7 cellular contexts compared by ENCODE assay signal in the genomic region with DNA sequence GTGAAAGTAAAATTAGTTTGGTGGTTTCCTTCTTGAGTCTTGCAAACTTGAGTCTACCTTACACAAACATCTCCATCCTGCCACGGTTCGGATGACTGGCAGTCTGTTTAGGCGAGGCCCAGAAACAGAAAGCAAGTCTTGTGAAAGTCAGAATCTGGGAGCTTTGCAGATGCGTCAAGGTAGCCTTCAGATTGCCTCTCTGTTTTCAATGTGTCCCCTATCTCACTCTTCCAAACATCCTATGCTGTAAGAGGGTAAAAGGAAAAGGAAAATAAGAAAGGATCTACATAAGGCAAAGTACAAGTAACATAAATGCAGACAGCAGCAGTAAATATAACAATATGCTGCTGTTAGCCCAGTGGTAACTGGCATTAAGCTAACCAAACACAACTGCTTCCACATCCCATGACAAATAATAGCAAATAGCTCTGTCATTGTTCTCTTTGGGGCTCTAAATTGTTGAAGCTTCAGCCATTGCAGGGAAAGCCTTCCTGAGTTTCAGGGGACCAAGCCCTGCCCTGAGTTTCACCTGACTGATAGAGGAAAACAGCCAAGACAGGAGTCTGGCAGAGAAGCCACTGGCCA. TPM values are rescaled to one million over a fixed set of nuclear protein-coding genes. Genes with fewer than 3 reads are reported as not detected.
DNase-seq lines count a peak whose midpoint lies in the region; ATAC-seq and TF ChIP-seq lines count a peak whose summit lies in the region.

No MANE protein-coding gene starts in this region.

- TF ChIP-seq CTCF in endodermal cell (conservative IDR thresholded peaks at IDR 0.05): no peak

- H3K36me3 Mint-ChIP-seq in endodermal cell (ENCODE audit: low read depth): no peaks in the 10 kb centered on the region

- H3K4me1 ChIP-seq in endodermal cell (ENCODE audit: control insufficient read depth, insufficient read depth, low read length): no peaks in the 10 kb centered on the region

- ATAC-seq in GM19328 (IDR thresholded peaks at IDR 0.05; ENCODE audit: unreplicated experiment) (peak; percentile 70), HG03159 (IDR thresholded peaks at IDR 0.05; ENCODE audit: unreplicated experiment) (peak; percentile 68)

- H3K4me3 ChIP-seq in endodermal cell (ENCODE audit: low read length): no peak overlapping the region

- no peaks in the 10 kb centered on the region for H3K9me3 Mint-ChIP-seq in endodermal cell

- H3K4me1 Mint-ChIP-seq in endodermal cell: peaks cover 41% of the 10 kb centered on the region

- H3K27me3 ChIP-seq in endodermal cell (ENCODE audit: control insufficient read depth, insufficient read depth, low read length, poor library complexity, severe bottlenecking): no peaks in the 10 kb centered on the region

- DNase-seq in activated CD4-positive, alpha-beta T cell treated with anti-CD3 and anti-CD28 coated beads, Interleukin-2, amount 50 U/mL, for 48 hours: peak; percentile 60 to 69
- DNase-seq in endodermal cell (no peak), ecto neural progenitor cell (ENCODE audit: low spot score) (no peak), epidermal melanocyte (ENCODE audit: insufficient read length, low spot score) (no peak)
- peak; percentile 78 for DNase-seq in stimulated activated CD4-positive, alpha-beta T cell treated with anti-CD3 and anti-CD28 coated beads, Interleukin-15, amount 100 ng/mL, for 24 hours

- peak overlapping the region; percentile 74 for H3K27ac Mint-ChIP-seq in endodermal cell

- no peaks in the 10 kb centered on the region for H3K27me3 Mint-ChIP-seq in endodermal cell (ENCODE audit: insufficient read depth)

- H3K27ac ChIP-seq in endodermal cell (ENCODE audit: low read depth, low read length): no peak overlapping the region

- no peaks in the 10 kb centered on the region for H3K36me3 ChIP-seq in endodermal cell (ENCODE audit: control insufficient read depth, insufficient read depth, low read length)

- H3K9ac ChIP-seq in endodermal cell (ENCODE audit: extremely low read depth, low read length, poor library complexity, severe bottlenecking): no peak overlapping the region

- 93 to 95% methylated on average over 3 to 4 of the region's 4 CpGs for WGBS in endodermal cell (ENCODE audit: insufficient coverage in 1 of 2, insufficient read length in 1 of 2), 2 experiments

- no peak overlapping the region for H3K4me3 Mint-ChIP-seq in endodermal cell

- H3K9me3 ChIP-seq in endodermal cell (ENCODE audit: control insufficient read depth, low read length): no peaks in the 10 kb centered on the region

RNA-seq across cellular contexts. Expression of gene C1orf105, which starts 26.2 kb away (rescaled TPM):
- total RNA-seq in endodermal cell: not detected
- polyA plus RNA-seq in endodermal cell (2013, experiment 1 of 2): not detected
- polyA plus RNA-seq in endodermal cell (2013, experiment 2 of 2): not detected

RNA-seq across cellular contexts. Expression of gene PIGC, which starts 49.6 kb away (rescaled TPM):
- 10 to 100 TPM; 24.0 to 24.3 TPM for total RNA-seq in endodermal cell
- polyA plus RNA-seq in endodermal cell (2013, experiment 1 of 2): 31.4 TPM
- polyA plus RNA-seq in endodermal cell (2013, experiment 2 of 2): 28.5 TPM

Comparison
In these comparisons a context has a peak if more than half of its experiments do, and no peak if none do; other contexts are left out.
1. DNase-seq: peak in activated CD4-positive, alpha-beta T cell treated with anti-CD3 and anti-CD28 coated beads, Interleukin-2, amount 50 U/mL, for 48 hours (2 of 2) and stimulated activated CD4-positive, alpha-beta T cell treated with anti-CD3 and anti-CD28 coated beads, Interleukin-15, amount 100 ng/mL, for 24 hours (single experiment); none in endodermal cell (single experiment), ecto neural progenitor cell (single experiment) and epidermal melanocyte (single experiment).